Comparison of ENCODE assay signal across 13 cellular contexts in the genomic region with DNA sequence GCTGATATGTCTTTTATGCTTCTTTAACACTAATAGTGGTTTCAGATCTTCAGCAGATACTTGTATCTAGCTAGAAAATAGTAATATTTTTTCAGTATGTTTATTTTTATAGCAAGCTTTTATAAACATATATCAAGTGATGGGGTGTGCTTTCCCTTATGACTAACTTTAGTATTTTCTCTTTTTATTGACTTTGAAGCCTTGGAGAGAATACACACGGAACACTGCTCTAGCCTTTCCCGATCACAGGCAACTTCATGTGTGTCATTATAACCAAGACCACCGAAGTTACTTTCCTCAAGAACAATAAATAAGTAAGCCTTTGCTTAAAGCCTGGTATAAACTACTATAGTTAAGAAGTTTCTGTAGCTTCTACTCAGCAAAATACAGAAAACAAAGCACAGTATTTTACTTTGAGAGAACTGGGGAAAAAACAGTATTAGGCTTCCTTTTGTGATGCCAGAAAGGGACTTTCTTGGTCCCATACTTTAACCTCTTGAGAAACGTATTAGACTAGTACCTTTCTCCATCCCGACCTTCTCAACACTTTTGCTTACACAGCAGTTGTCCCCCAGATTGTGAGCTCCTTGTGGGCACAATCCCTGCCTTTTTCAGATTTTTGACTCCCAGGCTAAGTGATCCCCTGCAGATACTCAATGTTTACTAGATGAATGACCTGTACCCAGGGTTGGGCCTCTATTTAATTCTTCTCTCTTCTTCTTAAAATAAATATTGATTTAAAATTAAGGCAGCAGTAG. TPM values are rescaled to one million over a fixed set of nuclear protein-coding genes. Genes with fewer than 3 reads are reported as not detected.
A peak's percentile ranks its signal among the peaks of the same experiment; 100 is the strongest.
DNase-seq lines count a peak whose midpoint lies in the region; ATAC-seq and TF ChIP-seq lines count a peak whose summit lies in the region.
"Had no signal": no experiment of that assay in that cellular context is flagged by ENCODE, and none has a peak within 500 bp of the region (broad histone marks: within the 10 kb centered on the region; RNA-seq: fewer than 3 reads in every experiment).

No MANE protein-coding gene starts in this region.

- H3K36me3 ChIP-seq in BLaER1, result peaks cover 22% of the 10 kb centered on the region
- peaks cover 13% of the 10 kb centered on the region; the same call in 1 of the 2 replicates for H3K36me3 ChIP-seq in HUES48 (ENCODE audit: control insufficient read depth, insufficient read depth, low read length)

- H3K9ac ChIP-seq in BLaER1 (no peak overlapping the region), HUES48 (ENCODE audit: low read depth, low read length) (no peak overlapping the region)

- H3K27me3 Mint-ChIP-seq in brain, result peaks cover 6% of the 10 kb centered on the region
- no peaks in the 10 kb centered on the region for H3K27me3 Mint-ChIP-seq in natural killer cell treated with Interleukin-12 subunit alpha and Interleukin-12 subunit beta and Interleukin-15 and Interleukin-18, amount 100 ng/mL, for 72 hours

- peak overlapping the region; percentile 93 for H3K4me2 ChIP-seq in BLaER1

- H3K9me3 Mint-ChIP-seq in brain, result peaks cover 0 to 3% (median 0%) of the 10 kb centered on the region in 5 experiments
- peaks cover 3% of the 10 kb centered on the region for H3K9me3 Mint-ChIP-seq in natural killer cell treated with Interleukin-12 subunit alpha and Interleukin-12 subunit beta and Interleukin-15 and Interleukin-18, amount 100 ng/mL, for 72 hours

- H3K9me3 ChIP-seq in BLaER1 (peaks cover 6% of the 10 kb centered on the region; the same call in 1 of the 2 replicates), HUES48 (ENCODE audit: control insufficient read depth, insufficient read depth, low read length) (no peaks in the 10 kb centered on the region)

- no peak for TF ChIP-seq CTCF in brain (conservative IDR thresholded peaks at IDR 0.05)

- no peak for DNase-seq in natural killer cell treated with Interleukin-12 subunit alpha and Interleukin-12 subunit beta and Interleukin-15 and Interleukin-18, amount 100 ng/mL, for 72 hours (ENCODE audit: low spot score)
- DNase-seq in dedifferentiated amniotic fluid mesenchymal stem cell (ENCODE audit: extremely low spot score), result no peak
- DNase-seq: kidney glomerular epithelial cell; NCI-H69; stimulated activated CD4-positive, alpha-beta T cell treated with anti-CD3 and anti-CD28 coated beads, Interleukin-1b, Interleukin-23, amount 100 ng/mL, for 48 hours had no signal

- peaks cover 73% of the 10 kb centered on the region for H3K4me1 Mint-ChIP-seq in brain
- H3K4me1 Mint-ChIP-seq in natural killer cell treated with Interleukin-12 subunit alpha and Interleukin-12 subunit beta and Interleukin-15 and Interleukin-18, amount 100 ng/mL, for 72 hours (ENCODE audit: low read depth in 2 of 2), result peaks cover 46 to 58% of the 10 kb centered on the region in 2 donors

- ATAC-seq in natural killer cell treated with Interleukin-12 subunit alpha and Interleukin-12 subunit beta and Interleukin-15 and Interleukin-18, amount 100 ng/mL, for 72 hours, result no peak
- ATAC-seq in HG02678 (IDR thresholded peaks at IDR 0.05; ENCODE audit: unreplicated experiment) (no peak), GM21367 (IDR thresholded peaks at IDR 0.05; ENCODE audit: unreplicated experiment) (no peak), HG02938 (IDR thresholded peaks at IDR 0.05; ENCODE audit: unreplicated experiment) (no peak)

- H3K27me3 ChIP-seq in BLaER1 (no peaks in the 10 kb centered on the region), HUES48 (ENCODE audit: control insufficient read depth, insufficient read depth, low read length) (no peaks in the 10 kb centered on the region)

- H3K4me1 ChIP-seq in BLaER1 (peaks cover 29% of the 10 kb centered on the region), HUES48 (ENCODE audit: control insufficient read depth, insufficient read depth, low read length) (peaks cover 66% of the 10 kb centered on the region)

- H3K27ac ChIP-seq in BLaER1 (no peak overlapping the region), HUES48 (ENCODE audit: low read depth, low read length) (peak overlapping the region; percentile 21)
- H3K27ac ChIP-seq: C4-2B, SK-N-MC had no signal

- H3K4me3 ChIP-seq in BLaER1, result no peak overlapping the region
- peak overlapping the region; percentile 94; the same call in 1 of the 2 replicates for H3K4me3 ChIP-seq in HUES48 (ENCODE audit: low read depth, low read length)
- H3K4me3 ChIP-seq: SK-N-MC had no signal

- H3K36me3 Mint-ChIP-seq in brain, result peaks cover 16% of the 10 kb centered on the region
- H3K36me3 Mint-ChIP-seq in natural killer cell treated with Interleukin-12 subunit alpha and Interleukin-12 subunit beta and Interleukin-15 and Interleukin-18, amount 100 ng/mL, for 72 hours, result peaks cover 17% of the 10 kb centered on the region

- peaks cover 63% of the 10 kb centered on the region for H4K20me1 ChIP-seq in BLaER1

- peak overlapping the region in 1 of 5 experiments; percentile 34 for H3K27ac Mint-ChIP-seq in brain
- no peak overlapping the region for H3K27ac Mint-ChIP-seq in natural killer cell treated with Interleukin-12 subunit alpha and Interleukin-12 subunit beta and Interleukin-15 and Interleukin-18, amount 100 ng/mL, for 72 hours

- peak overlapping the region; percentile 22 to 70 (median 45) for H3K4me3 Mint-ChIP-seq in brain
- peak overlapping the region; percentile 22 for H3K4me3 Mint-ChIP-seq in natural killer cell treated with Interleukin-12 subunit alpha and Interleukin-12 subunit beta and Interleukin-15 and Interleukin-18, amount 100 ng/mL, for 72 hours

RNA-seq across cellular contexts. Expression of a gene that starts 3.3 kb away (rescaled TPM):
- polyA plus RNA-seq in brain (ENCODE audit: insufficient read depth, low read depth, low replicate concordance), result 19.3 TPM
- total RNA-seq in natural killer cell treated with Interleukin-12 subunit alpha and Interleukin-12 subunit beta and Interleukin-15 and Interleukin-18, amount 100 ng/mL, for 72 hours, result 10 to 100 TPM; 45.0 to 51.0 TPM

RNA-seq across cellular contexts. Expression of a gene that starts 12.6 kb away (rescaled TPM):
- polyA plus RNA-seq in brain (ENCODE audit: insufficient read depth, low read depth, low replicate concordance), result 0.25 TPM
- under 1 TPM; 0.64 to 0.78 TPM for total RNA-seq in natural killer cell treated with Interleukin-12 subunit alpha and Interleukin-12 subunit beta and Interleukin-15 and Interleukin-18, amount 100 ng/mL, for 72 hours
